ENCODE assay signal across 1 cellular context in the genomic region with DNA sequence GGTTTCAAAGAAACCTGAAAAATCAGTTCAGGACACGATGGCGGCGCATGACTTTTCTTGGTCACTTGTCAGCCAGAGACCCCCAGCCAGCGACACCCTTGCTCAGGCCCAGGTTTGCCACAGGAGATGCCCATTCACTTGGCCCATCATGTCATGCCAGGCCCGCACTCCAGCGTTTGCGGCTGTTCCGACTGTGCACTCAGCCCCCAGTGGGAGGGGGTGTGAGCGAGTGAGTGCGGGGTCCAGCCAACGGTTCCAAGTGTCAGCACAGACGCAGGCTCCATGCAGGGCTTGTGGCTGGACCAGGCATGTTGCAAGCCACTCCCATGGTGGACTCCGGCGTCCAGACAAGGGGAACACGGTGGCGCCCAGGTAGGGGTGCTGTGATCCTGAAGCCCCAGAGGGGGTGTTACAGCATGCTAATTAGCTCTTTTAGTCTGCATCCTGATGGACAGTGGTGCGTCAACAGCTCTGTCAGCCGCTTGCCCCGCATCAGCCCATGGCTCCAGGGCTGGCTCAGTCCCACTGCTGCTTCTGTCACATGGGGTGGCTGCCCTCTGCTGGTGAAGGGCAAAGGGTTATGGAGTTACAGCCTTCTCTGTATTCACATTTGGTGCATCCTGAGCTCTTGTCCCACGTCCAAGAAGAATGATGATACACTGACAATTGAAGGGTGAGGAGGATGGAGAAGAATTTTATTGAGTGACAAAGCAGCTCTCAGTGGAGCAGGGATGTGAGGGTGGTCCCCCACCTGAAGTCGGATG.
TF ChIP-seq lines count a peak whose summit lies in the region.

No MANE protein-coding gene starts in this region.

TF ChIP-seq in K562, 482 proteins besides CTCF, POLR2A, EP300 and RAD21 (continued from another document):
- TF ChIP-seq, protein P1, sequence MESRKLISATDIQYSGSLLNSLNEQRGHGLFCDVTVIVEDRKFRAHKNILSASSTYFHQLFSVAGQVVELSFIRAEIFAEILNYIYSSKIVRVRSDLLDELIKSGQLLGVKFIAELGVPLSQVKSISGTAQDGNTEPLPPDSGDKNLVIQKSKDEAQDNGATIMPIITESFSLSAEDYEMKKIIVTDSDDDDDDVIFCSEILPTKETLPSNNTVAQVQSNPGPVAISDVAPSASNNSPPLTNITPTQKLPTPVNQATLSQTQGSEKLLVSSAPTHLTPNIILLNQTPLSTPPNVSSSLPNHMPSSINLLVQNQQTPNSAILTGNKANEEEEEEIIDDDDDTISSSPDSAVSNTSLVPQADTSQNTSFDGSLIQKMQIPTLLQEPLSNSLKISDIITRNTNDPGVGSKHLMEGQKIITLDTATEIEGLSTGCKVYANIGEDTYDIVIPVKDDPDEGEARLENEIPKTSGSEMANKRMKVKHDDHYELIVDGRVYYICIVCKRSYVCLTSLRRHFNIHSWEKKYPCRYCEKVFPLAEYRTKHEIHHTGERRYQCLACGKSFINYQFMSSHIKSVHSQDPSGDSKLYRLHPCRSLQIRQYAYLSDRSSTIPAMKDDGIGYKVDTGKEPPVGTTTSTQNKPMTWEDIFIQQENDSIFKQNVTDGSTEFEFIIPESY (CRISPR knock-in tag; IDR thresholded peaks at IDR 0.05), result peak; percentile 86
- TF ChIP-seq USF1 (CRISPR knock-in tag; IDR thresholded peaks at IDR 0.05) (peak; percentile 44; the same call in 1 of the 2 replicates), HDGF (IDR thresholded peaks at IDR 0.05) (no peak), TCF7 (IDR thresholded peaks at IDR 0.05; ENCODE audit: borderline replicate concordance) (no peak), TRIM28 (IDR thresholded peaks at IDR 0.05) (peak; percentile 83; the same call in 1 of the 2 replicates)
